In genomic region chr13:30322428-30322827, GRCh38 we compare ENCODE assay signal across 1 cellular context.
A peak's percentile ranks its signal among the peaks of the same experiment; 100 is the strongest.
TF ChIP-seq lines count a peak whose summit lies in the region.

No MANE protein-coding gene starts in this region.

TF ChIP-seq in K562, 482 proteins besides CTCF, POLR2A, EP300 and RAD21 (continued from another document):
- TF ChIP-seq ADNP (tag; IDR thresholded peaks at IDR 0.05) (peak; percentile 55; the same call in 1 of the 2 replicates), TAL1 (IDR thresholded peaks at IDR 0.05) (peak; percentile 47), KDM1A (IDR thresholded peaks at IDR 0.05) (peak; percentile 89), ESRRA (IDR thresholded peaks at IDR 0.05; ENCODE audit: borderline replicate concordance, low read depth) (no peak)
